In genomic region chr19:44758596-44758995, GRCh38 we compare ENCODE assay signal across 12 cellular contexts. TPM values are rescaled to one million over a fixed set of nuclear protein-coding genes. Genes with fewer than 3 reads are reported as not detected.
DNase-seq lines count a peak whose midpoint lies in the region; ATAC-seq and TF ChIP-seq lines count a peak whose summit lies in the region.
"Had no signal": no experiment of that assay in that cellular context is flagged by ENCODE, and none has a peak within 500 bp of the region (broad histone marks: within the 10 kb centered on the region; RNA-seq: fewer than 3 reads in every experiment).

No MANE protein-coding gene starts in this region.

- no peaks in the 10 kb centered on the region for H3K79me2 ChIP-seq in mesendoderm (ENCODE audit: control insufficient read depth, insufficient read depth, low read length)

- H4K8ac ChIP-seq in mesendoderm (ENCODE audit: low read depth, low read length): no peak overlapping the region

- no peak overlapping the region for H2BK5ac ChIP-seq in mesendoderm (ENCODE audit: low read length)

- no peak for TF ChIP-seq CTCF in activated CD8-positive, alpha-beta T cell treated with anti-CD3 and anti-CD28 coated beads for 36 hours (IDR thresholded peaks at IDR 0.05)
- TF ChIP-seq CTCF in colonic mucosa (IDR thresholded peaks at IDR 0.05) (no peak), thyroid gland (IDR thresholded peaks at IDR 0.05) (no peak)

- CTCF ChIA-PET in activated CD8-positive, alpha-beta T cell treated with anti-CD3 and anti-CD28 coated beads for 36 hours (lab: Charles Lee): interaction anchor here (1.3 kb wide), 1 partner anchor 86 kb away, joined by 3 read pairs; no protein-coding TSS in a partner anchor
- CTCF ChIA-PET in activated CD8-positive, alpha-beta T cell treated with anti-CD3 and anti-CD28 coated beads, Interleukin-2, amount 10 ng/mL, durations not matched to agents 7 days and 5 days (lab: Charles Lee): interaction anchor here (8.9 kb wide), 1 partner anchor 35 kb away, joined by 79 read pairs; no protein-coding TSS in a partner anchor

- peaks cover 9% of the 10 kb centered on the region for H3K36me3 ChIP-seq in colonic mucosa
- H3K36me3 ChIP-seq in mesendoderm (ENCODE audit: control insufficient read depth, insufficient read depth, low read length): no peaks in the 10 kb centered on the region
- peaks cover 28 to 39% of the 10 kb centered on the region in 2 donors for H3K36me3 ChIP-seq in thyroid gland

- no peaks in the 10 kb centered on the region for H3K27me3 ChIP-seq in colonic mucosa
- peaks cover 10% of the 10 kb centered on the region for H3K27me3 ChIP-seq in mesendoderm (ENCODE audit: insufficient read depth, low read length, poor library complexity)
- H3K27me3 ChIP-seq in thyroid gland: no peaks in the 10 kb centered on the region

- H3K4me1 ChIP-seq in colonic mucosa (peaks cover 14% of the 10 kb centered on the region), mesendoderm (ENCODE audit: control insufficient read depth, low read depth, low read length) (peaks cover 3% of the 10 kb centered on the region), thyroid gland (peaks cover 27 to 44% of the 10 kb centered on the region in 2 donors)

- H3K4me1 Mint-ChIP-seq in activated CD8-positive, alpha-beta T cell treated with anti-CD3 and anti-CD28 coated beads for 36 hours (ENCODE audit: low read depth): peaks cover 38% of the 10 kb centered on the region
- H3K4me1 Mint-ChIP-seq in activated CD8-positive, alpha-beta T cell treated with anti-CD3 and anti-CD28 coated beads, Interleukin-2, amount 10 ng/mL, durations not matched to agents 7 days and 5 days (ENCODE audit: low read depth): peaks cover 59% of the 10 kb centered on the region

- peak overlapping the region; percentile 85 for H3K56ac ChIP-seq in mesendoderm (ENCODE audit: low read length)

- no peak overlapping the region for H2BK120ac ChIP-seq in mesendoderm (ENCODE audit: low read depth, low read length)

- H3K4me3 Mint-ChIP-seq in activated CD8-positive, alpha-beta T cell treated with anti-CD3 and anti-CD28 coated beads for 36 hours: no peak overlapping the region
- H3K4me3 Mint-ChIP-seq in activated CD8-positive, alpha-beta T cell treated with anti-CD3 and anti-CD28 coated beads, Interleukin-2, amount 10 ng/mL, durations not matched to agents 7 days and 5 days: no peak overlapping the region
- H3K4me3 Mint-ChIP-seq: activated naive CD4-positive, alpha-beta T cell treated with anti-CD3 and anti-CD28 coated beads, Interleukin-2, amount 50 U/mL, for 24 hours had no signal

- H3K9ac ChIP-seq in colonic mucosa (ENCODE audit: low read depth in 2 of 2, low read length in 2 of 2) (no peak overlapping the region), mesendoderm (ENCODE audit: low read length) (peak overlapping the region; percentile 69)

- H3K18ac ChIP-seq in mesendoderm (ENCODE audit: low read length): no peak overlapping the region

- DNase-seq in activated CD8-positive, alpha-beta T cell treated with anti-CD3 and anti-CD28 coated beads for 36 hours: no peak
- DNase-seq in activated CD8-positive, alpha-beta T cell treated with anti-CD3 and anti-CD28 coated beads, Interleukin-2, amount 10 ng/mL, durations not matched to agents 7 days and 5 days: no peak
- no peak for DNase-seq in colonic mucosa
- DNase-seq in mesendoderm: peak; percentile 78
- peak in 1 of 2 donors; percentile 45 for DNase-seq in thyroid gland
- DNase-seq in NCI-H748 (lab: John Stamatoyannopoulos, UW; ENCODE audit: unreplicated experiment): no peak
- no peak for DNase-seq in SK-N-DZ (ENCODE audit: low spot score)
- no peak for DNase-seq in NCI-H748 treated with DMSO at 0.1 percent for 48 hours (lab: John Stamatoyannopoulos, UW)
- DNase-seq: NCI-H1092 treated with DMSO at 0.1 percent for 48 hours had no signal

- no peak overlapping the region for H3K23ac ChIP-seq in mesendoderm (ENCODE audit: low read length)

- no CpG with 5 or more reads among the region's 9 CpGs for WGBS in mesendoderm (ENCODE audit: extremely low coverage, insufficient coverage, low lambda C conversion rate)
- WGBS in thyroid gland, 2 donors: 69 to 83% methylated on average over 9 of the region's 9 CpGs

- H3K4ac ChIP-seq in mesendoderm (ENCODE audit: low read depth, low read length): no peak overlapping the region

- H3K36me3 Mint-ChIP-seq in activated CD8-positive, alpha-beta T cell treated with anti-CD3 and anti-CD28 coated beads for 36 hours (ENCODE audit: low read depth): peaks cover 32% of the 10 kb centered on the region
- peaks cover 49% of the 10 kb centered on the region for H3K36me3 Mint-ChIP-seq in activated CD8-positive, alpha-beta T cell treated with anti-CD3 and anti-CD28 coated beads, Interleukin-2, amount 10 ng/mL, durations not matched to agents 7 days and 5 days (ENCODE audit: low read depth)

- H2AK5ac ChIP-seq in mesendoderm (ENCODE audit: low read length): no peak overlapping the region

- intact Hi-C loops in activated CD8-positive, alpha-beta T cell treated with anti-CD3 and anti-CD28 coated beads for 36 hours (cut with micrococcal nuclease): no loop called here
- intact Hi-C loops in colonic mucosa (cut with DNase I) (no loop called here), thyroid gland (cut with DNase I) (loop anchor here (5.0 kb wide), 1 partner anchor 36 kb away; no protein-coding TSS in a partner anchor)

- no peaks in the 10 kb centered on the region for H3K79me1 ChIP-seq in mesendoderm (ENCODE audit: low read length)

- no peak overlapping the region for H2BK15ac ChIP-seq in mesendoderm (replicated peaks; ENCODE audit: low read depth)

- H3K27ac ChIP-seq in colonic mucosa: peak overlapping the region; percentile 53
- H3K27ac ChIP-seq in mesendoderm (ENCODE audit: low read depth, low read length): no peak overlapping the region
- peak overlapping the region; percentile 27 to 96 (median 55) for H3K27ac ChIP-seq in thyroid gland

- ATAC-seq in activated CD8-positive, alpha-beta T cell treated with anti-CD3 and anti-CD28 coated beads for 36 hours: no peak
- ATAC-seq in activated CD8-positive, alpha-beta T cell treated with anti-CD3 and anti-CD28 coated beads, Interleukin-2, amount 10 ng/mL, durations not matched to agents 7 days and 5 days: no peak

- no peaks in the 10 kb centered on the region for H3K27me3 Mint-ChIP-seq in activated CD8-positive, alpha-beta T cell treated with anti-CD3 and anti-CD28 coated beads for 36 hours
- no peaks in the 10 kb centered on the region for H3K27me3 Mint-ChIP-seq in activated CD8-positive, alpha-beta T cell treated with anti-CD3 and anti-CD28 coated beads, Interleukin-2, amount 10 ng/mL, durations not matched to agents 7 days and 5 days (ENCODE audit: low read depth)
- H3K27me3 Mint-ChIP-seq: activated naive CD4-positive, alpha-beta T cell treated with anti-CD3 and anti-CD28 coated beads, Interleukin-2, amount 50 U/mL, for 24 hours had no signal

- no peak for TF ChIP-seq POLR2A in thyroid gland (IDR thresholded peaks at IDR 0.05)

- H3K4me3 ChIP-seq in colonic mucosa: peak overlapping the region; percentile 28
- H3K4me3 ChIP-seq in mesendoderm (ENCODE audit: low read length): no peak overlapping the region
- no peak overlapping the region for H3K4me3 ChIP-seq in thyroid gland (replicated peaks in 1 of 3)

- peak overlapping the region; percentile 93 for H3K4me2 ChIP-seq in mesendoderm (ENCODE audit: low read length)

- no peaks in the 10 kb centered on the region for H3K9me3 Mint-ChIP-seq in activated CD8-positive, alpha-beta T cell treated with anti-CD3 and anti-CD28 coated beads for 36 hours
- no peaks in the 10 kb centered on the region for H3K9me3 Mint-ChIP-seq in activated CD8-positive, alpha-beta T cell treated with anti-CD3 and anti-CD28 coated beads, Interleukin-2, amount 10 ng/mL, durations not matched to agents 7 days and 5 days (ENCODE audit: insufficient read depth)
- H3K9me3 Mint-ChIP-seq: activated naive CD4-positive, alpha-beta T cell treated with anti-CD3 and anti-CD28 coated beads, Interleukin-2, amount 50 U/mL, for 24 hours had no signal

- POLR2A ChIA-PET in activated CD8-positive, alpha-beta T cell treated with anti-CD3 and anti-CD28 coated beads for 36 hours (lab: Charles Lee): interaction anchor here (0.6 kb wide), 2 partner anchors 134 to 137 kb away, joined by 3 read pairs; no protein-coding TSS in a partner anchor
- POLR2A ChIA-PET in activated CD8-positive, alpha-beta T cell treated with anti-CD3 and anti-CD28 coated beads, Interleukin-2, amount 10 ng/mL, durations not matched to agents 7 days and 5 days (lab: Charles Lee): no interaction called here

- H3K9me3 ChIP-seq in colonic mucosa (no peaks in the 10 kb centered on the region), thyroid gland (no peaks in the 10 kb centered on the region)

- H4K5ac ChIP-seq in mesendoderm (ENCODE audit: low read length): no peak overlapping the region

- peak overlapping the region; percentile 25 for H3K27ac Mint-ChIP-seq in activated CD8-positive, alpha-beta T cell treated with anti-CD3 and anti-CD28 coated beads for 36 hours
- no peak overlapping the region for H3K27ac Mint-ChIP-seq in activated CD8-positive, alpha-beta T cell treated with anti-CD3 and anti-CD28 coated beads, Interleukin-2, amount 10 ng/mL, durations not matched to agents 7 days and 5 days
- H3K27ac Mint-ChIP-seq: activated naive CD4-positive, alpha-beta T cell treated with anti-CD3 and anti-CD28 coated beads, Interleukin-2, amount 50 U/mL, for 24 hours had no signal

RNA-seq across cellular contexts. Expression of gene BCL3, which starts 10.1 kb away (rescaled TPM):
- 10 to 100 TPM; 22.8 to 27.7 TPM for total RNA-seq in activated CD8-positive, alpha-beta T cell treated with anti-CD3 and anti-CD28 coated beads for 36 hours
- total RNA-seq in activated CD8-positive, alpha-beta T cell treated with anti-CD3 and anti-CD28 coated beads, Interleukin-2, amount 10 ng/mL, durations not matched to agents 7 days and 5 days: 10 to 100 TPM; 22.4 to 25.1 TPM
- total RNA-seq in colonic mucosa: 10 to 100 TPM; 76.4 to 99.5 TPM
- 1.8 TPM for polyA plus RNA-seq in mesendoderm (2013, experiment 1 of 2)
- 1.7 TPM for polyA plus RNA-seq in mesendoderm (2013, experiment 2 of 2)
- total RNA-seq in thyroid gland: 10 to 100 TPM; 12.4 to 56.2 (median 16.8) TPM
- 0.08 and 0.69 TPM in 2 replicates for polyA plus RNA-seq in SK-N-DZ (2014; cell fraction: cytosol; rRNA removed)
- polyA plus RNA-seq in SK-N-DZ (2014; cell fraction: nucleus; rRNA removed): 0.34 and 1.4 TPM in 2 replicates

RNA-seq across cellular contexts. Expression of gene CBLC, which starts 19.1 kb away (rescaled TPM):
- total RNA-seq in activated CD8-positive, alpha-beta T cell treated with anti-CD3 and anti-CD28 coated beads for 36 hours: not detected
- not detected for total RNA-seq in activated CD8-positive, alpha-beta T cell treated with anti-CD3 and anti-CD28 coated beads, Interleukin-2, amount 10 ng/mL, durations not matched to agents 7 days and 5 days
- total RNA-seq in colonic mucosa (10 to 100 TPM; 65.6 to 78.0 TPM), thyroid gland (1 to 10 TPM; 2.0 to 5.6 (median 3.1) TPM)
- 4.6 TPM for polyA plus RNA-seq in mesendoderm (2013, experiment 1 of 2)
- 5.2 TPM for polyA plus RNA-seq in mesendoderm (2013, experiment 2 of 2)
- not detected in 2 replicates for polyA plus RNA-seq in SK-N-DZ (2014; cell fraction: cytosol; rRNA removed)
- polyA plus RNA-seq in SK-N-DZ (2014; cell fraction: nucleus; rRNA removed): not detected in 2 replicates
- total RNA-seq: SK-MEL-5 had no signal
- polyA plus RNA-seq: BJ had no signal

RNA-seq across cellular contexts. Expression of gene BCAM, which starts 50.3 kb away (rescaled TPM):
- total RNA-seq in activated CD8-positive, alpha-beta T cell treated with anti-CD3 and anti-CD28 coated beads for 36 hours: not detected
- not detected for total RNA-seq in activated CD8-positive, alpha-beta T cell treated with anti-CD3 and anti-CD28 coated beads, Interleukin-2, amount 10 ng/mL, durations not matched to agents 7 days and 5 days
- total RNA-seq in colonic mucosa (10 to 100 TPM; 15.1 to 20.7 TPM), thyroid gland (100 to 1,000 TPM; 156 to 391 (median 285) TPM)
- 36.8 TPM for polyA plus RNA-seq in mesendoderm (2013, experiment 1 of 2)
- 35.8 TPM for polyA plus RNA-seq in mesendoderm (2013, experiment 2 of 2)
- 0.13 TPM in 1 of 2 replicates, not detected in the other for polyA plus RNA-seq in SK-N-DZ (2014; cell fraction: cytosol; rRNA removed)
- 0.22 TPM in 1 of 2 replicates, not detected in the other for polyA plus RNA-seq in SK-N-DZ (2014; cell fraction: nucleus; rRNA removed)

RNA-seq across cellular contexts. Expression of gene CEACAM16, which starts 59.6 kb away (rescaled TPM):
- total RNA-seq in activated CD8-positive, alpha-beta T cell treated with anti-CD3 and anti-CD28 coated beads for 36 hours: not detected
- total RNA-seq in activated CD8-positive, alpha-beta T cell treated with anti-CD3 and anti-CD28 coated beads, Interleukin-2, amount 10 ng/mL, durations not matched to agents 7 days and 5 days: not detected
- total RNA-seq in colonic mucosa (under 1 TPM in 1 of 2 donors, not detected in 1; 0.52 TPM), thyroid gland (under 1 TPM in 1 of 4 donors, not detected in 3; 0.40 TPM)
- not detected for polyA plus RNA-seq in mesendoderm (2013, experiment 1 of 2)
- not detected for polyA plus RNA-seq in mesendoderm (2013, experiment 2 of 2)
- polyA plus RNA-seq in SK-N-DZ (2014; cell fraction: cytosol; rRNA removed): not detected in 2 replicates
- not detected in 2 replicates for polyA plus RNA-seq in SK-N-DZ (2014; cell fraction: nucleus; rRNA removed)
- total RNA-seq: SK-MEL-5 had no signal
- polyA plus RNA-seq: BJ had no signal

Comparison
In these comparisons a context has a peak if more than half of its experiments do, and no peak if none do; other contexts are left out.
1. RNA of gene CBLC, which starts 19.1 kb away (total RNA-seq): 65.6 to 78.0 TPM in colonic mucosa; 2.0 to 5.6 TPM in thyroid gland, not detected in activated CD8-positive, alpha-beta T cell treated with anti-CD3 and anti-CD28 coated beads, Interleukin-2, amount 10 ng/mL, durations not matched to agents 7 days and 5 days and not detected in activated CD8-positive, alpha-beta T cell treated with anti-CD3 and anti-CD28 coated beads for 36 hours; every median in the first group is over 10 times any median in the second.
2. RNA of gene BCAM, which starts 50.3 kb away (total RNA-seq): 156 to 391 TPM in thyroid gland and 15.1 to 20.7 TPM in colonic mucosa; not detected in activated CD8-positive, alpha-beta T cell treated with anti-CD3 and anti-CD28 coated beads for 36 hours and not detected in activated CD8-positive, alpha-beta T cell treated with anti-CD3 and anti-CD28 coated beads, Interleukin-2, amount 10 ng/mL, durations not matched to agents 7 days and 5 days; every median in the first group is over 10 times any median in the second.